10 cellular contexts compared by ENCODE assay signal in genomic region chr5:122192883-122193496, GRCh38.
DNase-seq lines count a peak whose midpoint lies in the region; ATAC-seq and TF ChIP-seq lines count a peak whose summit lies in the region.
"Had no signal": no experiment of that assay in that cellular context is flagged by ENCODE, and none has a peak within 500 bp of the region (broad histone marks: within the 10 kb centered on the region; RNA-seq: fewer than 3 reads in every experiment).

No MANE protein-coding gene starts in this region.

- H3K4me1 Mint-ChIP-seq in activated CD4-positive, alpha-beta T cell treated with anti-CD3 and anti-CD28 coated beads for 36 hours: no peaks in the 10 kb centered on the region
- H3K4me1 Mint-ChIP-seq: CD8-positive, alpha-beta memory T cell; central memory CD8-positive, alpha-beta T cell had no signal

- no peaks in the 10 kb centered on the region for H3K79me2 ChIP-seq in OCI-LY3 (ENCODE audit: low read length)

- no peaks in the 10 kb centered on the region for H4K20me1 ChIP-seq in OCI-LY3 (ENCODE audit: insufficient read depth, low read length)

- H3K36me3 ChIP-seq in OCI-LY3 (replicated peaks; ENCODE audit: low read depth, low read length): no peaks in the 10 kb centered on the region
- no peaks in the 10 kb centered on the region for H3K36me3 ChIP-seq in lung (ENCODE audit: control insufficient read depth in 2 of 2, insufficient read depth in 2 of 2, low read length in 2 of 2)

- H3K4me1 ChIP-seq in OCI-LY3 (ENCODE audit: low read length): peaks cover 4% of the 10 kb centered on the region
- no peaks in the 10 kb centered on the region for H3K4me1 ChIP-seq in lung (ENCODE audit: control insufficient read depth in 2 of 2, insufficient read depth in 2 of 2, low read length in 2 of 2)

- peak; percentile 63 for ATAC-seq in activated CD4-positive, alpha-beta T cell treated with anti-CD3 and anti-CD28 coated beads for 36 hours
- ATAC-seq in lung (ENCODE audit: insufficient read depth, low FRiP score): no peak

- H3K4me2 ChIP-seq in OCI-LY3 (ENCODE audit: low read length): peak overlapping the region; percentile 52

- no peak overlapping the region for H2AFZ ChIP-seq in OCI-LY3 (ENCODE audit: low read depth, low read length)

- WGBS in lung, 2 donors: 7 to 12% methylated on average over 4 of the region's 4 CpGs

- no peaks in the 10 kb centered on the region for H3K9me3 Mint-ChIP-seq in activated CD4-positive, alpha-beta T cell treated with anti-CD3 and anti-CD28 coated beads for 36 hours (ENCODE audit: low read depth)
- H3K9me3 Mint-ChIP-seq: CD8-positive, alpha-beta memory T cell; central memory CD8-positive, alpha-beta T cell had no signal

- no peak overlapping the region for H3K27ac Mint-ChIP-seq in activated CD4-positive, alpha-beta T cell treated with anti-CD3 and anti-CD28 coated beads for 36 hours
- H3K27ac Mint-ChIP-seq: CD8-positive, alpha-beta memory T cell had no signal

- H3K4me3 ChIP-seq in OCI-LY3 (ENCODE audit: low read length) (peak overlapping the region; percentile 40), coronary artery (no peak overlapping the region), lung (no peak overlapping the region)

- no peak overlapping the region for H3K9ac ChIP-seq in OCI-LY3 (ENCODE audit: low read length)

- peaks cover 13% of the 10 kb centered on the region for H3K27me3 Mint-ChIP-seq in activated CD4-positive, alpha-beta T cell treated with anti-CD3 and anti-CD28 coated beads for 36 hours

- peak; percentile 60 for TF ChIP-seq CTCF in OCI-LY3 (IDR thresholded peaks at IDR 0.05; ENCODE audit: low read depth, low read length)
- peak; percentile 22 for TF ChIP-seq CTCF in coronary artery (IDR thresholded peaks at IDR 0.05)
- peak; percentile 34 for TF ChIP-seq CTCF in lung (IDR thresholded peaks at IDR 0.05; ENCODE audit: control extremely low read depth, extremely low read depth)

- H3K27me3 ChIP-seq in OCI-LY3 (ENCODE audit: low read depth, low read length) (0 out of 2 replicates have a peak, but pooled peaks cover 3% of the 10 kb centered on the region), lung (ENCODE audit: control insufficient read depth, insufficient read depth) (no peaks in the 10 kb centered on the region)

- CTCF ChIA-PET in activated CD4-positive, alpha-beta T cell treated with anti-CD3 and anti-CD28 coated beads for 36 hours (lab: Charles Lee): no interaction called here

- H3K36me3 Mint-ChIP-seq in activated CD4-positive, alpha-beta T cell treated with anti-CD3 and anti-CD28 coated beads for 36 hours (ENCODE audit: low read depth): no peaks in the 10 kb centered on the region
- H3K36me3 Mint-ChIP-seq: CD8-positive, alpha-beta memory T cell had no signal

- DNase-seq in activated CD4-positive, alpha-beta T cell treated with anti-CD3 and anti-CD28 coated beads for 36 hours: no peak
- DNase-seq in activated CD4-positive, alpha-beta T cell treated with anti-CD3 and anti-CD28 coated beads for 4 hours: no peak
- DNase-seq in H4 (ENCODE audit: low spot score) (peak; percentile 76), KBM-7 (peak; percentile 76), coronary artery (ENCODE audit: low spot score) (no peak), lung (ENCODE audit: low spot score) (no peak)
- no peak for DNase-seq in activated effector memory CD4-positive, alpha-beta T cell treated with anti-CD3 and anti-CD28 coated beads, Interleukin-2, amount 50 U/mL, for 16 hours

- POLR2A ChIA-PET in activated CD4-positive, alpha-beta T cell treated with anti-CD3 and anti-CD28 coated beads for 36 hours (lab: Charles Lee): no interaction called here

- intact Hi-C loops in activated CD4-positive, alpha-beta T cell treated with anti-CD3 and anti-CD28 coated beads for 36 hours (cut with DNase I, micrococcal nuclease): loop anchor here (2.0 to 10.0 kb wide), 5 partner anchors 222 to 1172 kb away; no protein-coding TSS in a partner anchor

- in situ Hi-C loops in KBM-7 (cut with MboI; ENCODE audit: low pct_unique_long_range_greater_than_20kb, low sequenced_read_pairs): no loop called here

- H3K27ac ChIP-seq in OCI-LY3 (ENCODE audit: low read length) (no peak overlapping the region), coronary artery (no peak overlapping the region), lung (ENCODE audit: low read depth in 1 of 2, low read length in 1 of 2) (no peak overlapping the region)

- H3K4me3 Mint-ChIP-seq in activated CD4-positive, alpha-beta T cell treated with anti-CD3 and anti-CD28 coated beads for 36 hours: no peak overlapping the region
- H3K4me3 Mint-ChIP-seq: CD8-positive, alpha-beta memory T cell; central memory CD8-positive, alpha-beta T cell had no signal

- H3K9me3 ChIP-seq in OCI-LY3 (ENCODE audit: insufficient read depth, low read length): no peaks in the 10 kb centered on the region
- no peaks in the 10 kb centered on the region for H3K9me3 ChIP-seq in lung (ENCODE audit: control insufficient read depth in 2 of 2, insufficient read depth in 1 of 2, low read length in 1 of 2)

Comparison
In these comparisons a context has a peak if more than half of its experiments do, and no peak if none do; other contexts are left out.
1. DNase-seq: peak in H4 (single experiment) and KBM-7 (single experiment); none in activated CD4-positive, alpha-beta T cell treated with anti-CD3 and anti-CD28 coated beads for 36 hours (single experiment), activated CD4-positive, alpha-beta T cell treated with anti-CD3 and anti-CD28 coated beads for 4 hours (0 of 2), coronary artery (single experiment), lung (single experiment) and activated effector memory CD4-positive, alpha-beta T cell treated with anti-CD3 and anti-CD28 coated beads, Interleukin-2, amount 50 U/mL, for 16 hours (single experiment).
2. Peak in every context shown above with its lines, with median percentiles within 50 percentile points of each other: CTCF ChIP-seq.